Comparison of ENCODE assay signal across 1 cellular context in genomic region chr13:72295173-72295572, GRCh38.
TF ChIP-seq lines count a peak whose summit lies in the region.

No MANE protein-coding gene starts in this region.

TF ChIP-seq in SK-N-SH treated with all-trans-retinoic acid at 6 μM for 48 hours, 23 proteins besides CTCF, POLR2A, EP300 and RAD21 (continued from another document):
- TF ChIP-seq, protein P1, sequence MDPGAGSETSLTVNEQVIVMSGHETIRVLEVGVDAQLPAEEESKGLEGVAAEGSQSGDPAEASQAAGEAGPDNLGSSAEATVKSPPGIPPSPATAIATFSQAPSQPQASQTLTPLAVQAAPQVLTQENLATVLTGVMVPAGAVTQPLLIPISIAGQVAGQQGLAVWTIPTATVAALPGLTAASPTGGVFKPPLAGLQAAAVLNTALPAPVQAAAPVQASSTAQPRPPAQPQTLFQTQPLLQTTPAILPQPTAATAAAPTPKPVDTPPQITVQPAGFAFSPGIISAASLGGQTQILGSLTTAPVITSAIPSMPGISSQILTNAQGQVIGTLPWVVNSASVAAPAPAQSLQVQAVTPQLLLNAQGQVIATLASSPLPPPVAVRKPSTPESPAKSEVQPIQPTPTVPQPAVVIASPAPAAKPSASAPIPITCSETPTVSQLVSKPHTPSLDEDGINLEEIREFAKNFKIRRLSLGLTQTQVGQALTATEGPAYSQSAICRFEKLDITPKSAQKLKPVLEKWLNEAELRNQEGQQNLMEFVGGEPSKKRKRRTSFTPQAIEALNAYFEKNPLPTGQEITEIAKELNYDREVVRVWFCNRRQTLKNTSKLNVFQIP (CRISPR knock-in tag; IDR thresholded peaks at IDR 0.05; ENCODE audit: borderline replicate concordance, low read depth), result no peak
TF ChIP-seq in SK-N-SH treated with all-trans-retinoic acid at 6 μM for 48 hours: peak in this region for 0.
